8 cellular contexts compared by ENCODE assay signal in genomic region chr5:57298295-57298984, GRCh38.
DNase-seq lines count a peak whose midpoint lies in the region; ATAC-seq, FAIRE-seq and TF ChIP-seq lines count a peak whose summit lies in the region.

No MANE protein-coding gene starts in this region.

- peaks cover 4 to 11% of the 10 kb centered on the region in 2 donors for H3K4me1 ChIP-seq in mucosa of rectum (ENCODE audit: control insufficient read depth in 2 of 2, insufficient read depth in 2 of 2, low read length in 2 of 2)

- H3K9ac ChIP-seq in mucosa of rectum (ENCODE audit: low read depth in 1 of 2, low read length in 2 of 2) = no peak overlapping the region

- ATAC-seq in GM19043 (IDR thresholded peaks at IDR 0.05; ENCODE audit: low read depth, unreplicated experiment) = peak; percentile 47

- H3K36me3 ChIP-seq in mucosa of rectum (ENCODE audit: control insufficient read depth in 2 of 2, insufficient read depth in 2 of 2, low read length in 2 of 2) = no peaks in the 10 kb centered on the region

- H3K27ac ChIP-seq in HL-60 (replicated peaks) (no peak overlapping the region), mucosa of rectum (ENCODE audit: low read depth in 2 of 2, low read length in 2 of 2) (peak overlapping the region; percentile 13 to 49)

- H3K9me3 ChIP-seq in mucosa of rectum (ENCODE audit: control insufficient read depth in 2 of 2, low read length in 2 of 2) = no peaks in the 10 kb centered on the region

- H3K4me3 ChIP-seq in HL-60 (replicated peaks; ENCODE audit: insufficient read depth, low read length) (no peak overlapping the region), mucosa of rectum (ENCODE audit: low read length in 2 of 2) (peak overlapping the region; percentile 14 to 45)

- H3K27me3 ChIP-seq in HL-60 (ENCODE audit: insufficient read depth, poor library complexity, severe bottlenecking) (no peaks in the 10 kb centered on the region), mucosa of rectum (ENCODE audit: control insufficient read depth in 2 of 2, insufficient read depth in 2 of 2, low read length in 2 of 2) (no peaks in the 10 kb centered on the region)

- DNase-seq in AML-193 (lab: John Stamatoyannopoulos, UW) (peak; percentile 59 to 68), HL-60 (ENCODE audit: low read depth in 1 of 2, low spot score in 1 of 2) (peak in 1 of 2 experiments; percentile 59), NOMO-1 (lab: John Stamatoyannopoulos, UW; ENCODE audit: unreplicated experiment in 2 of 2) (peak; percentile 36 to 74)
- peak; percentile 26 to 74 (median 64) for DNase-seq in activated CD8-positive, alpha-beta memory T cell treated with anti-CD3 and anti-CD28 coated beads for 48 hours (ENCODE audit: low read depth in 2 of 3, low spot score in 2 of 3)
- peak; percentile 58 for DNase-seq in stimulated activated CD8-positive, alpha-beta memory T cell treated with anti-CD3 and anti-CD28 coated beads, Interleukin-4, amount 100 ng/mL, for 24 hours (ENCODE audit: low read depth)

- peak; percentile 26 for TF ChIP-seq CTCF in HL-60 (IDR thresholded peaks at IDR 0.05; ENCODE audit: insufficient read depth, low read length)

- peak; percentile 53 for FAIRE-seq in endometrium (lab: Jason Lieb, UNC)
